ENCODE assay signal across 22 cellular contexts in genomic region chr5:5741418-5741817, GRCh38.
"Had no signal": no experiment of that assay in that cellular context is flagged by ENCODE, and none has a peak within 500 bp of the region (broad histone marks: within the 10 kb centered on the region; RNA-seq: fewer than 3 reads in every experiment).

No MANE protein-coding gene starts in this region.

- H3K4me1 ChIP-seq: SJCRH30 had no signal

- H3K27ac ChIP-seq: KMS-11, RWPE1, SJCRH30 had no signal

- DNase-seq: IMR-90, Kasumi-1, MM.1S, NCI-H1092 treated with DMSO at 0.1 percent for 48 hours, NCI-H1436, NCI-H187, NCI-H2029, NCI-H2081 treated with DMSO at 0.1 percent for 48 hours, NCI-H2171, NCI-H226, NCI-H446, NCI-H510A, NCI-H524 treated with DMSO at 0.1 percent for 48 hours, NCI-H69, NCI-H774, PC-3, SHP77, SJCRH30 had no signal

- H3K27me3 ChIP-seq: SJCRH30 had no signal

- H3K36me3 ChIP-seq: SJCRH30 had no signal

- H3K4me2 ChIP-seq: KMS-11 had no signal

- ATAC-seq: Panc1, PC-3, SK-N-SH treated with all-trans-retinoic acid at 6 μM for 48 hours had no signal

- H3K9me3 ChIP-seq: SJCRH30 had no signal

- H3K4me3 ChIP-seq: SJCRH30 had no signal

- H3K9ac ChIP-seq: KMS-11 had no signal
